Comparison of ENCODE assay signal across 10 cellular contexts in the genomic region with DNA sequence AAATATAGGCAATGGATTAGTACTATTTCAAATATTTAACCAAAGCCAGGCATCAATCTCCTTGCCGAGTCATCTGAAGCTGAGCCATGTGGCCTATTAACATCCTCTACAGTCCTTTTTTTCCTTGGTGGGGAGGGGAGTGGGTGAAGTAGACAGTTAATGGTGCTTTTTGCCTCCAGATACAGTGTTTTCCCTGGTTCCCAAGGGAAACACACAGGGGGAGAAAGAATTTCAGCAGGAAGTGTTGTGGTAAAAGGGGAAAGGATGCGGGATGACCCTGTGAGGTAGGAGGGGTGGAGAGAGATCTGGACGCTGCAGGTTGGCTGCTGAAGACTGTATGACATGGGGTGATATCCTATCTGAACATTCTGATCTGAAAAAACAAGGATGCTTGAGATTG. TPM values are rescaled to one million over a fixed set of nuclear protein-coding genes. Genes with fewer than 3 reads are reported as not detected.
DNase-seq lines count a peak whose midpoint lies in the region; ATAC-seq and TF ChIP-seq lines count a peak whose summit lies in the region.
"Had no signal": no experiment of that assay in that cellular context is flagged by ENCODE, and none has a peak within 500 bp of the region (broad histone marks: within the 10 kb centered on the region; RNA-seq: fewer than 3 reads in every experiment).

No MANE protein-coding gene starts in this region.

- H3K4me1 Mint-ChIP-seq in WTC11 (peaks cover 20% of the 10 kb centered on the region), natural killer cell (peaks cover 5% of the 10 kb centered on the region in 2 donors)

- ATAC-seq in WTC11, result peak; percentile 88
- ATAC-seq in natural killer cell, result no peak
- ATAC-seq: effector memory CD8-positive, alpha-beta T cell had no signal

- peak; percentile 96 for DNase-seq in HCEC 1CT
- DNase-seq in WTC11 (ENCODE audit: low spot score), result no peak
- DNase-seq in glomerular visceral epithelial cell (ENCODE audit: extremely low spot score), result peak; percentile 82
- no peak for DNase-seq in T-helper 9 cell
- no peak for DNase-seq in natural killer cell
- DNase-seq in NCI-H1092 treated with DMSO at 0.1 percent for 48 hours (lab: John Stamatoyannopoulos, UW), result no peak
- DNase-seq in stimulated activated naive CD4-positive, alpha-beta T cell treated with Interleukin-2 at 50 U/mL for 16 hours (lab: John Stamatoyannopoulos, UW), result no peak
- DNase-seq: effector memory CD8-positive, alpha-beta T cell; SHP77 treated with DMSO at 0.1 percent for 48 hours had no signal

- CTCF ChIA-PET in WTC11 (lab: Charles Lee), result no interaction called here

- TF ChIP-seq CTCF in WTC11 (IDR thresholded peaks at IDR 0.05), result no peak
- no peak for TF ChIP-seq CTCF in natural killer cell (IDR thresholded peaks at IDR 0.05)

- H3K27ac ChIP-seq in skin epidermis, result peak overlapping the region in 13 of 21 experiments; percentile 10 to 68 (median 34)

- H3K36me3 Mint-ChIP-seq in WTC11 (peaks cover 16% of the 10 kb centered on the region; the same call in 1 of the 2 replicates), natural killer cell (no peaks in the 10 kb centered on the region)

- H3K27me3 Mint-ChIP-seq in WTC11 (ENCODE audit: low read depth) (no peaks in the 10 kb centered on the region), natural killer cell (ENCODE audit: low read depth in 2 of 2) (no peaks in the 10 kb centered on the region)
- H3K27me3 Mint-ChIP-seq: effector memory CD8-positive, alpha-beta T cell had no signal

- POLR2A ChIA-PET in WTC11 (lab: Charles Lee), result no interaction called here

- H3K4me3 ChIP-seq in skin epidermis, result no peak overlapping the region

- H3K9me3 Mint-ChIP-seq in WTC11 (no peaks in the 10 kb centered on the region), natural killer cell (no peaks in the 10 kb centered on the region)
- H3K9me3 Mint-ChIP-seq: effector memory CD8-positive, alpha-beta T cell had no signal

- H3K27ac Mint-ChIP-seq in WTC11, result peak overlapping the region; percentile 95
- no peak overlapping the region for H3K27ac Mint-ChIP-seq in natural killer cell

- H3K4me3 Mint-ChIP-seq in WTC11 (no peak overlapping the region), natural killer cell (no peak overlapping the region)
- H3K4me3 Mint-ChIP-seq: effector memory CD8-positive, alpha-beta T cell had no signal

- intact Hi-C loops in natural killer cell (cut with micrococcal nuclease), result no loop called here

TF ChIP-seq in WTC11, 78 proteins besides CTCF, POLR2A, EP300 and RAD21 (continues in another document):
- TF ChIP-seq ZNF671 (CRISPR knock-in tag; IDR thresholded peaks at IDR 0.05), result no peak
- TF ChIP-seq CREM (CRISPR knock-in tag; IDR thresholded peaks at IDR 0.05), result no peak
- TF ChIP-seq ESRRA (CRISPR knock-in tag; IDR thresholded peaks at IDR 0.05; ENCODE audit: borderline replicate concordance), result no peak
- TF ChIP-seq EMX1 (CRISPR knock-in tag; IDR thresholded peaks at IDR 0.05), result no peak
- TF ChIP-seq, protein P1, sequence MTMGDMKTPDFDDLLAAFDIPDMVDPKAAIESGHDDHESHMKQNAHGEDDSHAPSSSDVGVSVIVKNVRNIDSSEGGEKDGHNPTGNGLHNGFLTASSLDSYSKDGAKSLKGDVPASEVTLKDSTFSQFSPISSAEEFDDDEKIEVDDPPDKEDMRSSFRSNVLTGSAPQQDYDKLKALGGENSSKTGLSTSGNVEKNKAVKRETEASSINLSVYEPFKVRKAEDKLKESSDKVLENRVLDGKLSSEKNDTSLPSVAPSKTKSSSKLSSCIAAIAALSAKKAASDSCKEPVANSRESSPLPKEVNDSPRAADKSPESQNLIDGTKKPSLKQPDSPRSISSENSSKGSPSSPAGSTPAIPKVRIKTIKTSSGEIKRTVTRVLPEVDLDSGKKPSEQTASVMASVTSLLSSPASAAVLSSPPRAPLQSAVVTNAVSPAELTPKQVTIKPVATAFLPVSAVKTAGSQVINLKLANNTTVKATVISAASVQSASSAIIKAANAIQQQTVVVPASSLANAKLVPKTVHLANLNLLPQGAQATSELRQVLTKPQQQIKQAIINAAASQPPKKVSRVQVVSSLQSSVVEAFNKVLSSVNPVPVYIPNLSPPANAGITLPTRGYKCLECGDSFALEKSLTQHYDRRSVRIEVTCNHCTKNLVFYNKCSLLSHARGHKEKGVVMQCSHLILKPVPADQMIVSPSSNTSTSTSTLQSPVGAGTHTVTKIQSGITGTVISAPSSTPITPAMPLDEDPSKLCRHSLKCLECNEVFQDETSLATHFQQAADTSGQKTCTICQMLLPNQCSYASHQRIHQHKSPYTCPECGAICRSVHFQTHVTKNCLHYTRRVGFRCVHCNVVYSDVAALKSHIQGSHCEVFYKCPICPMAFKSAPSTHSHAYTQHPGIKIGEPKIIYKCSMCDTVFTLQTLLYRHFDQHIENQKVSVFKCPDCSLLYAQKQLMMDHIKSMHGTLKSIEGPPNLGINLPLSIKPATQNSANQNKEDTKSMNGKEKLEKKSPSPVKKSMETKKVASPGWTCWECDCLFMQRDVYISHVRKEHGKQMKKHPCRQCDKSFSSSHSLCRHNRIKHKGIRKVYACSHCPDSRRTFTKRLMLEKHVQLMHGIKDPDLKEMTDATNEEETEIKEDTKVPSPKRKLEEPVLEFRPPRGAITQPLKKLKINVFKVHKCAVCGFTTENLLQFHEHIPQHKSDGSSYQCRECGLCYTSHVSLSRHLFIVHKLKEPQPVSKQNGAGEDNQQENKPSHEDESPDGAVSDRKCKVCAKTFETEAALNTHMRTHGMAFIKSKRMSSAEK (CRISPR knock-in tag; IDR thresholded peaks at IDR 0.05; ENCODE audit: borderline replicate concordance), result no peak
- no peak for TF ChIP-seq FOXJ3 (CRISPR knock-in tag; IDR thresholded peaks at IDR 0.05; ENCODE audit: borderline replicate concordance)
- no peak for TF ChIP-seq USF2 (CRISPR knock-in tag; IDR thresholded peaks at IDR 0.05)
- TF ChIP-seq SMAD4 (CRISPR knock-in tag; IDR thresholded peaks at IDR 0.05), result no peak
- TF ChIP-seq ZNF425 (CRISPR knock-in tag; conservative IDR thresholded peaks at IDR 0.05), result no peak
- TF ChIP-seq TEAD1 (CRISPR knock-in tag; IDR thresholded peaks at IDR 0.05), result no peak
- TF ChIP-seq RORB (CRISPR knock-in tag; IDR thresholded peaks at IDR 0.05), result no peak
- no peak for TF ChIP-seq AFF4 (CRISPR knock-in tag; IDR thresholded peaks at IDR 0.05; ENCODE audit: borderline replicate concordance)

RNA-seq across cellular contexts. Expression of gene CLDN20, which starts 9.6 kb away (rescaled TPM):
- total RNA-seq in WTC11 (2021) (not detected in 3 replicates), natural killer cell (not detected)

RNA-seq across cellular contexts. Expression of gene TFB1M, which starts 40.8 kb away (rescaled TPM):
- total RNA-seq in WTC11 (2021) (40.7 to 43.6 TPM (median 41.8 TPM) in 3 replicates), natural killer cell (10 to 100 TPM; 14.1 to 20.1 (median 17.1) TPM)

Comparison
In these comparisons a context has a peak if more than half of its experiments do, and no peak if none do; other contexts are left out.
1. DNase-seq: peak in HCEC 1CT (single experiment) and glomerular visceral epithelial cell (single experiment); none in WTC11 (single experiment), T-helper 9 cell (single experiment), natural killer cell (single experiment), NCI-H1092 treated with DMSO at 0.1 percent for 48 hours (single experiment) and stimulated activated naive CD4-positive, alpha-beta T cell treated with Interleukin-2 at 50 U/mL for 16 hours (single experiment).